9 cellular contexts compared by ENCODE assay signal in the genomic region with DNA sequence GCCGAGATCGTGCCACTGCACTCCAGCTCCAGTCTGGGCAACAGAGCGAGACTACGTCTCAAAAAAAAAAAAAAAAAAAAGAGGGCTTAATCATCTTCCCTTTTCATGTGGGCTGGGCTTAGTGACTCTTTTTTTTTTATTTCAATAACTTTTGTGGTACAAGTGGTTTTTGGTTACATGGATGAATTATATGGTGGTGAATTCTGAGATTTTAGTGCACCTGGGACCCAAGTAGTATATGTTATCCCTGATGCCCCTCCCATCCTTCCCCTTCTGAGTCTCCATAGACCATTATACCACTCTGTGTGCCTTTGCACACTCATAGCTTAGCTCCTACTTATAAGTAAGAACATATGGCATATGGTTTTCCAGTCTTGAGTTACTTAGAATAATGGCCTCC. TPM values are rescaled to one million over a fixed set of nuclear protein-coding genes. Genes with fewer than 3 reads are reported as not detected.
"Had no signal": no experiment of that assay in that cellular context is flagged by ENCODE, and none has a peak within 500 bp of the region (broad histone marks: within the 10 kb centered on the region; RNA-seq: fewer than 3 reads in every experiment).

No MANE protein-coding gene starts in this region.

- H3K9me3 Mint-ChIP-seq: HFFc6 had no signal

- H3K27ac Mint-ChIP-seq: HFFc6 had no signal

- DNase-seq: GM23248, GOT3, H7, HFFc6, IMR-90, KBM-7 had no signal

- ATAC-seq: HCT116 had no signal

- H3K4me3 Mint-ChIP-seq: HFFc6 had no signal

- H3K4me3 ChIP-seq: GM23248, HAP-1 had no signal

RNA-seq across cellular contexts. Expression of a gene that starts 4.8 kb away (rescaled TPM):
- total RNA-seq: HT-29 had no signal
